Comparison of ENCODE assay signal across 1 cellular context in the genomic region with DNA sequence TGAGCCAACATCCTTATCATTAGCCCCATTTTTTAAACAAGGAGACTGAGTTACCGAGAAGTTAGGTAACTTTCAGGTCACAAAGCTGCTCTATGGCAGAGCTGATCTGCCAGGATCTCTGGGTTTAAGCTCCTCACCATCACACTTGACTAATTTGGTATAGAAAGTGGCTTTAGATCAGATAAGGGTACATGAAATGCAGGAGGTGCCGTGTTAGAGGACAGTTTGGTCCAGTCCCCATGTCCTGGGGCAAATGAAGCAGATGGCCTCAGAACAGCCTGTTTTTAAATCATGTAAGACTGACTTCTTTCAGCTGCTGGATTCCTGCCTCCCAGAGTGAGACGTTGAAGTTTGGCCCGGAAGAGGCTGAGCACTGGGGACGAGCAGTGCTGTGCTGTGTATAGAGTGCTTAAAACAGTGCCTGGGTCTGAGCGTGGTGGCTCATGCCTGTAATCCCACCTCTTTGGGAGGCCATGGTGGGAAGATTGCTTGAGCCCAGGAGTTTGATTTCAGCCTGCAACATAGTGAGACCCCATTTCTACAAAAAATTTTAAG.
TF ChIP-seq lines count a peak whose summit lies in the region.

No MANE protein-coding gene starts in this region.

TF ChIP-seq in SK-N-SH, 30 proteins besides CTCF, POLR2A, EP300 and RAD21:
- TF ChIP-seq FOXJ3 (CRISPR knock-in tag; IDR thresholded peaks at IDR 0.05) (peak; percentile 16; the same call in 1 of the 2 replicates), FOSL2 (IDR thresholded peaks at IDR 0.05; ENCODE audit: borderline replicate concordance, low read depth) (no peak), GABPA (IDR thresholded peaks at IDR 0.05; ENCODE audit: low read depth) (no peak), POLR2AphosphoS5 (IDR thresholded peaks at IDR 0.05; ENCODE audit: low read depth, low read length) (no peak), EZH2phosphoT487 (IDR thresholded peaks at IDR 0.05; ENCODE audit: borderline replicate concordance, low read depth) (no peak), RCOR1 (IDR thresholded peaks at IDR 0.05; ENCODE audit: low read length) (peak; percentile 59; the same call in 1 of the 2 replicates), RXRA (IDR thresholded peaks at IDR 0.05; ENCODE audit: borderline replicate concordance, low read depth) (no peak), ELF1 (IDR thresholded peaks at IDR 0.05) (no peak), FOXM1 (IDR thresholded peaks at IDR 0.05; ENCODE audit: low read depth) (no peak), RFX5 (IDR thresholded peaks at IDR 0.05; ENCODE audit: low read length) (no peak), JUND (IDR thresholded peaks at IDR 0.05) (no peak), MEF2A (IDR thresholded peaks at IDR 0.05; ENCODE audit: borderline replicate concordance, low read depth) (no peak), NFIC (IDR thresholded peaks at IDR 0.05; ENCODE audit: borderline replicate concordance) (no peak), GATA2 (CRISPR knock-in tag; IDR thresholded peaks at IDR 0.05) (peak; percentile 88), TAF1 (IDR thresholded peaks at IDR 0.05; ENCODE audit: borderline replicate concordance, low read depth, low read length) (no peak), CHD2 (IDR thresholded peaks at IDR 0.05; ENCODE audit: low read length, partially characterized antibody) (peak; percentile 41), NRF1 (IDR thresholded peaks at IDR 0.05; ENCODE audit: low read depth, low read length) (no peak)
- TF ChIP-seq, protein P1, sequence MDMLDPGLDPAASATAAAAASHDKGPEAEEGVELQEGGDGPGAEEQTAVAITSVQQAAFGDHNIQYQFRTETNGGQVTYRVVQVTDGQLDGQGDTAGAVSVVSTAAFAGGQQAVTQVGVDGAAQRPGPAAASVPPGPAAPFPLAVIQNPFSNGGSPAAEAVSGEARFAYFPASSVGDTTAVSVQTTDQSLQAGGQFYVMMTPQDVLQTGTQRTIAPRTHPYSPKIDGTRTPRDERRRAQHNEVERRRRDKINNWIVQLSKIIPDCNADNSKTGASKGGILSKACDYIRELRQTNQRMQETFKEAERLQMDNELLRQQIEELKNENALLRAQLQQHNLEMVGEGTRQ (IDR thresholded peaks at IDR 0.05; ENCODE audit: borderline replicate concordance, low read depth, low read length), result no peak
- TF ChIP-seq, protein P2, sequence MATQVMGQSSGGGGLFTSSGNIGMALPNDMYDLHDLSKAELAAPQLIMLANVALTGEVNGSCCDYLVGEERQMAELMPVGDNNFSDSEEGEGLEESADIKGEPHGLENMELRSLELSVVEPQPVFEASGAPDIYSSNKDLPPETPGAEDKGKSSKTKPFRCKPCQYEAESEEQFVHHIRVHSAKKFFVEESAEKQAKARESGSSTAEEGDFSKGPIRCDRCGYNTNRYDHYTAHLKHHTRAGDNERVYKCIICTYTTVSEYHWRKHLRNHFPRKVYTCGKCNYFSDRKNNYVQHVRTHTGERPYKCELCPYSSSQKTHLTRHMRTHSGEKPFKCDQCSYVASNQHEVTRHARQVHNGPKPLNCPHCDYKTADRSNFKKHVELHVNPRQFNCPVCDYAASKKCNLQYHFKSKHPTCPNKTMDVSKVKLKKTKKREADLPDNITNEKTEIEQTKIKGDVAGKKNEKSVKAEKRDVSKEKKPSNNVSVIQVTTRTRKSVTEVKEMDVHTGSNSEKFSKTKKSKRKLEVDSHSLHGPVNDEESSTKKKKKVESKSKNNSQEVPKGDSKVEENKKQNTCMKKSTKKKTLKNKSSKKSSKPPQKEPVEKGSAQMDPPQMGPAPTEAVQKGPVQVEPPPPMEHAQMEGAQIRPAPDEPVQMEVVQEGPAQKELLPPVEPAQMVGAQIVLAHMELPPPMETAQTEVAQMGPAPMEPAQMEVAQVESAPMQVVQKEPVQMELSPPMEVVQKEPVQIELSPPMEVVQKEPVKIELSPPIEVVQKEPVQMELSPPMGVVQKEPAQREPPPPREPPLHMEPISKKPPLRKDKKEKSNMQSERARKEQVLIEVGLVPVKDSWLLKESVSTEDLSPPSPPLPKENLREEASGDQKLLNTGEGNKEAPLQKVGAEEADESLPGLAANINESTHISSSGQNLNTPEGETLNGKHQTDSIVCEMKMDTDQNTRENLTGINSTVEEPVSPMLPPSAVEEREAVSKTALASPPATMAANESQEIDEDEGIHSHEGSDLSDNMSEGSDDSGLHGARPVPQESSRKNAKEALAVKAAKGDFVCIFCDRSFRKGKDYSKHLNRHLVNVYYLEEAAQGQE (IDR thresholded peaks at IDR 0.05; ENCODE audit: low read depth, low read length), result no peak
- TF ChIP-seq, protein P3, sequence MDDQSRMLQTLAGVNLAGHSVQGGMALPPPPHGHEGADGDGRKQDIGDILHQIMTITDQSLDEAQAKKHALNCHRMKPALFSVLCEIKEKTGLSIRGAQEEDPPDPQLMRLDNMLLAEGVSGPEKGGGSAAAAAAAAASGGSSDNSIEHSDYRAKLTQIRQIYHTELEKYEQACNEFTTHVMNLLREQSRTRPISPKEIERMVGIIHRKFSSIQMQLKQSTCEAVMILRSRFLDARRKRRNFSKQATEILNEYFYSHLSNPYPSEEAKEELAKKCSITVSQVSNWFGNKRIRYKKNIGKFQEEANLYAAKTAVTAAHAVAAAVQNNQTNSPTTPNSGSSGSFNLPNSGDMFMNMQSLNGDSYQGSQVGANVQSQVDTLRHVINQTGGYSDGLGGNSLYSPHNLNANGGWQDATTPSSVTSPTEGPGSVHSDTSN (IDR thresholded peaks at IDR 0.05), result no peak
